1 cellular context compared by ENCODE assay signal in genomic region chr2:95165030-95165370, GRCh38.
TF ChIP-seq lines count a peak whose summit lies in the region.

No MANE protein-coding gene starts in this region.

TF ChIP-seq in endothelial cell of umbilical vein, 7 proteins besides CTCF, POLR2A, EP300 and RAD21:
- no peak for TF ChIP-seq POLR2AphosphoS5 (IDR thresholded peaks at IDR 0.05; ENCODE audit: insufficient read depth, low read depth, low read length)
- TF ChIP-seq FOS (IDR thresholded peaks at IDR 0.05; ENCODE audit: borderline replicate concordance, insufficient read depth, low read length), result no peak
- no peak for TF ChIP-seq MYC (IDR thresholded peaks at IDR 0.05; ENCODE audit: low read depth, low read length)
- no peak for TF ChIP-seq JUN (IDR thresholded peaks at IDR 0.05; ENCODE audit: borderline replicate concordance, insufficient read depth, insufficient read length, low read depth)
- TF ChIP-seq GATA2 (IDR thresholded peaks at IDR 0.05; ENCODE audit: insufficient read depth, insufficient read length, low read depth, low read length), result no peak
- no peak for TF ChIP-seq MAX (IDR thresholded peaks at IDR 0.05; ENCODE audit: insufficient read depth, insufficient read length)
- no peak for TF ChIP-seq EZH2 (IDR thresholded peaks at IDR 0.05; ENCODE audit: borderline replicate concordance, low read depth, low read length, severe bottlenecking)
